Comparison of ENCODE assay signal across 18 cellular contexts in genomic region chr2:211846031-211846400, GRCh38.
DNase-seq lines count a peak whose midpoint lies in the region; FAIRE-seq and TF ChIP-seq lines count a peak whose summit lies in the region.
"Had no signal": no experiment of that assay in that cellular context is flagged by ENCODE, and none has a peak within 500 bp of the region (broad histone marks: within the 10 kb centered on the region; RNA-seq: fewer than 3 reads in every experiment).

No MANE protein-coding gene starts in this region.

- TF ChIP-seq POLR2A in esophagus squamous epithelium (IDR thresholded peaks at IDR 0.05) = no peak

- no peak overlapping the region for H3K4me3 ChIP-seq in esophagus squamous epithelium
- H3K4me3 ChIP-seq: GM12878, GM23248, HAP-1 had no signal

- no peak overlapping the region for H3K27ac ChIP-seq in esophagus squamous epithelium
- H3K27ac ChIP-seq: GM23248 had no signal

- intact Hi-C loops in esophagus squamous epithelium (cut with DNase I) = no loop called here

- no peaks in the 10 kb centered on the region for H3K4me1 ChIP-seq in esophagus squamous epithelium

- no peaks in the 10 kb centered on the region for H3K9me3 ChIP-seq in esophagus squamous epithelium
- H3K9me3 ChIP-seq: BE2C, HAP-1 had no signal

- peak; percentile 99 for FAIRE-seq in D721Med (lab: Jason Lieb, UNC)
- FAIRE-seq: GM12878 had no signal

- DNase-seq in D721Med (ENCODE audit: insufficient read length, low spot score) (no peak), NCI-H524 treated with DMSO at 0.1 percent for 48 hours (lab: John Stamatoyannopoulos, UW) (peak; percentile 90), foreskin melanocyte (peak; percentile 18), esophagus squamous epithelium (lab: John Stamatoyannopoulos, UW) (no peak), DMS79 (lab: John Stamatoyannopoulos, UW) (no peak), NCI-H2081 treated with DMSO at 0.1 percent for 48 hours (lab: John Stamatoyannopoulos, UW) (no peak)
- DNase-seq: ACHN; BE2C; C1 segment of cervical spinal cord; CD4-positive, CD25-positive, alpha-beta regulatory T cell; CD8-positive, alpha-beta memory T cell; COR-L47; DMS153; DND-41; EL; GM23248 had no signal

- no peaks in the 10 kb centered on the region for H3K27me3 ChIP-seq in esophagus squamous epithelium
- H3K27me3 ChIP-seq: BE2C had no signal

- no peaks in the 10 kb centered on the region for H3K36me3 ChIP-seq in esophagus squamous epithelium
- H3K36me3 ChIP-seq: BE2C, HAP-1 had no signal

- TF ChIP-seq CTCF in D721Med (IDR thresholded peaks at IDR 0.05; ENCODE audit: insufficient read depth, missing control alignments) = no peak
- no peak for TF ChIP-seq CTCF in esophagus squamous epithelium (IDR thresholded peaks at IDR 0.05)

Comparison
In these comparisons a context has a peak if more than half of its experiments do, and no peak if none do; other contexts are left out.
1. DNase-seq: peak in NCI-H524 treated with DMSO at 0.1 percent for 48 hours (single experiment) and foreskin melanocyte (single experiment); none in D721Med (single experiment), esophagus squamous epithelium (single experiment), DMS79 (single experiment) and NCI-H2081 treated with DMSO at 0.1 percent for 48 hours (single experiment).